In the genomic region with DNA sequence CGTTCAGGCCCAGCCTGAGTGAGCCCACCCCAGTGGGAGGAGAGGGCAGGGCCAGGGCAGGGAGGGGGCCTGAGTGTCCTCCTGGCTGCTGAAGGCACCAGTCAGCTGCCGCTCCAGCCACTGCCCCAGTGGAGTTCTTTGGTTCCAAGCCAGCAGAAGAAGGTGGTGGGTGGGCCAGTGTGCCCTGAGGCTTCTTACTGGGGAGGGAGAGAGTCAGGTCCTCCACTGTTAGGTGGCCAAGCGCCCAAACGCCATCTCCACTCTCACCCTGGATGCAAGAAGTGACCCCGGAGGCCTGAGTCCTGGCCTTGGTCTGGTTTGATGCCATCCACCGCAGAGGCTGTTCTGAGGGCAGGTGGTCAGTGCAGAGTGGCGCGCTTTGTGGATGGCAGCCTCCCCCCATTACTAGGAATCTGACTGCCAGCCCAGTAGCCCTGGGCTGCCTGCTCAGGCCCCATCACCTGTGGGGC, we compare ENCODE assay signal across 1 cellular context.
TF ChIP-seq lines count a peak whose summit lies in the region.

No MANE protein-coding gene starts in this region.

TF ChIP-seq in HepG2, 621 proteins besides CTCF, POLR2A, EP300 and RAD21 (continued from another document and continues in another):
- TF ChIP-seq CHCHD3 (CRISPR knock-in tag; IDR thresholded peaks at IDR 0.05) = no peak
- no peak for TF ChIP-seq ZBTB7B (CRISPR knock-in tag; IDR thresholded peaks at IDR 0.05)
- TF ChIP-seq NKX3-1 (CRISPR knock-in tag; IDR thresholded peaks at IDR 0.05) = no peak
- TF ChIP-seq ZNF737 (CRISPR knock-in tag; IDR thresholded peaks at IDR 0.05; ENCODE audit: borderline replicate concordance) = no peak
- TF ChIP-seq, protein P1, sequence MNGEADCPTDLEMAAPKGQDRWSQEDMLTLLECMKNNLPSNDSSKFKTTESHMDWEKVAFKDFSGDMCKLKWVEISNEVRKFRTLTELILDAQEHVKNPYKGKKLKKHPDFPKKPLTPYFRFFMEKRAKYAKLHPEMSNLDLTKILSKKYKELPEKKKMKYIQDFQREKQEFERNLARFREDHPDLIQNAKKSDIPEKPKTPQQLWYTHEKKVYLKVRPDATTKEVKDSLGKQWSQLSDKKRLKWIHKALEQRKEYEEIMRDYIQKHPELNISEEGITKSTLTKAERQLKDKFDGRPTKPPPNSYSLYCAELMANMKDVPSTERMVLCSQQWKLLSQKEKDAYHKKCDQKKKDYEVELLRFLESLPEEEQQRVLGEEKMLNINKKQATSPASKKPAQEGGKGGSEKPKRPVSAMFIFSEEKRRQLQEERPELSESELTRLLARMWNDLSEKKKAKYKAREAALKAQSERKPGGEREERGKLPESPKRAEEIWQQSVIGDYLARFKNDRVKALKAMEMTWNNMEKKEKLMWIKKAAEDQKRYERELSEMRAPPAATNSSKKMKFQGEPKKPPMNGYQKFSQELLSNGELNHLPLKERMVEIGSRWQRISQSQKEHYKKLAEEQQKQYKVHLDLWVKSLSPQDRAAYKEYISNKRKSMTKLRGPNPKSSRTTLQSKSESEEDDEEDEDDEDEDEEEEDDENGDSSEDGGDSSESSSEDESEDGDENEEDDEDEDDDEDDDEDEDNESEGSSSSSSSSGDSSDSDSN (CRISPR knock-in tag; IDR thresholded peaks at IDR 0.05) = no peak; the same call in 1 of the 2 replicates
- no peak for TF ChIP-seq THAP11 (CRISPR knock-in tag; IDR thresholded peaks at IDR 0.05)
- TF ChIP-seq, protein P2, sequence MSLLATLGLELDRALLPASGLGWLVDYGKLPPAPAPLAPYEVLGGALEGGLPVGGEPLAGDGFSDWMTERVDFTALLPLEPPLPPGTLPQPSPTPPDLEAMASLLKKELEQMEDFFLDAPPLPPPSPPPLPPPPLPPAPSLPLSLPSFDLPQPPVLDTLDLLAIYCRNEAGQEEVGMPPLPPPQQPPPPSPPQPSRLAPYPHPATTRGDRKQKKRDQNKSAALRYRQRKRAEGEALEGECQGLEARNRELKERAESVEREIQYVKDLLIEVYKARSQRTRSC (CRISPR knock-in tag; IDR thresholded peaks at IDR 0.05; ENCODE audit: low read depth) = no peak
- TF ChIP-seq, protein P3, sequence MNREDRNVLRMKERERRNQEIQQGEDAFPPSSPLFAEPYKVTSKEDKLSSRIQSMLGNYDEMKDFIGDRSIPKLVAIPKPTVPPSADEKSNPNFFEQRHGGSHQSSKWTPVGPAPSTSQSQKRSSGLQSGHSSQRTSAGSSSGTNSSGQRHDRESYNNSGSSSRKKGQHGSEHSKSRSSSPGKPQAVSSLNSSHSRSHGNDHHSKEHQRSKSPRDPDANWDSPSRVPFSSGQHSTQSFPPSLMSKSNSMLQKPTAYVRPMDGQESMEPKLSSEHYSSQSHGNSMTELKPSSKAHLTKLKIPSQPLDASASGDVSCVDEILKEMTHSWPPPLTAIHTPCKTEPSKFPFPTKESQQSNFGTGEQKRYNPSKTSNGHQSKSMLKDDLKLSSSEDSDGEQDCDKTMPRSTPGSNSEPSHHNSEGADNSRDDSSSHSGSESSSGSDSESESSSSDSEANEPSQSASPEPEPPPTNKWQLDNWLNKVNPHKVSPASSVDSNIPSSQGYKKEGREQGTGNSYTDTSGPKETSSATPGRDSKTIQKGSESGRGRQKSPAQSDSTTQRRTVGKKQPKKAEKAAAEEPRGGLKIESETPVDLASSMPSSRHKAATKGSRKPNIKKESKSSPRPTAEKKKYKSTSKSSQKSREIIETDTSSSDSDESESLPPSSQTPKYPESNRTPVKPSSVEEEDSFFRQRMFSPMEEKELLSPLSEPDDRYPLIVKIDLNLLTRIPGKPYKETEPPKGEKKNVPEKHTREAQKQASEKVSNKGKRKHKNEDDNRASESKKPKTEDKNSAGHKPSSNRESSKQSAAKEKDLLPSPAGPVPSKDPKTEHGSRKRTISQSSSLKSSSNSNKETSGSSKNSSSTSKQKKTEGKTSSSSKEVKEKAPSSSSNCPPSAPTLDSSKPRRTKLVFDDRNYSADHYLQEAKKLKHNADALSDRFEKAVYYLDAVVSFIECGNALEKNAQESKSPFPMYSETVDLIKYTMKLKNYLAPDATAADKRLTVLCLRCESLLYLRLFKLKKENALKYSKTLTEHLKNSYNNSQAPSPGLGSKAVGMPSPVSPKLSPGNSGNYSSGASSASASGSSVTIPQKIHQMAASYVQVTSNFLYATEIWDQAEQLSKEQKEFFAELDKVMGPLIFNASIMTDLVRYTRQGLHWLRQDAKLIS (CRISPR knock-in tag; IDR thresholded peaks at IDR 0.05) = no peak
- TF ChIP-seq, protein P4, sequence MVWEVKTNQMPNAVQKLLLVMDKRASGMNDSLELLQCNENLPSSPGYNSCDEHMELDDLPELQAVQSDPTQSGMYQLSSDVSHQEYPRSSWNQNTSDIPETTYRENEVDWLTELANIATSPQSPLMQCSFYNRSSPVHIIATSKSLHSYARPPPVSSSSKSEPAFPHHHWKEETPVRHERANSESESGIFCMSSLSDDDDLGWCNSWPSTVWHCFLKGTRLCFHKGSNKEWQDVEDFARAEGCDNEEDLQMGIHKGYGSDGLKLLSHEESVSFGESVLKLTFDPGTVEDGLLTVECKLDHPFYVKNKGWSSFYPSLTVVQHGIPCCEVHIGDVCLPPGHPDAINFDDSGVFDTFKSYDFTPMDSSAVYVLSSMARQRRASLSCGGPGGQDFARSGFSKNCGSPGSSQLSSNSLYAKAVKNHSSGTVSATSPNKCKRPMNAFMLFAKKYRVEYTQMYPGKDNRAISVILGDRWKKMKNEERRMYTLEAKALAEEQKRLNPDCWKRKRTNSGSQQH (CRISPR knock-in tag; IDR thresholded peaks at IDR 0.05; ENCODE audit: low read depth) = no peak
- TF ChIP-seq, protein P5, sequence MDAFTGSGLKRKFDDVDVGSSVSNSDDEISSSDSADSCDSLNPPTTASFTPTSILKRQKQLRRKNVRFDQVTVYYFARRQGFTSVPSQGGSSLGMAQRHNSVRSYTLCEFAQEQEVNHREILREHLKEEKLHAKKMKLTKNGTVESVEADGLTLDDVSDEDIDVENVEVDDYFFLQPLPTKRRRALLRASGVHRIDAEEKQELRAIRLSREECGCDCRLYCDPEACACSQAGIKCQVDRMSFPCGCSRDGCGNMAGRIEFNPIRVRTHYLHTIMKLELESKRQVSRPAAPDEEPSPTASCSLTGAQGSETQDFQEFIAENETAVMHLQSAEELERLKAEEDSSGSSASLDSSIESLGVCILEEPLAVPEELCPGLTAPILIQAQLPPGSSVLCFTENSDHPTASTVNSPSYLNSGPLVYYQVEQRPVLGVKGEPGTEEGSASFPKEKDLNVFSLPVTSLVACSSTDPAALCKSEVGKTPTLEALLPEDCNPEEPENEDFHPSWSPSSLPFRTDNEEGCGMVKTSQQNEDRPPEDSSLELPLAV (CRISPR knock-in tag; conservative IDR thresholded peaks at IDR 0.05; ENCODE audit: low read depth) = no peak
- TF ChIP-seq ATAD3A (CRISPR knock-in tag; IDR thresholded peaks at IDR 0.05) = no peak
- no peak for TF ChIP-seq ZNF775 (CRISPR knock-in tag; IDR thresholded peaks at IDR 0.05; ENCODE audit: borderline replicate concordance)
- TF ChIP-seq SAP130 (CRISPR knock-in tag; IDR thresholded peaks at IDR 0.05; ENCODE audit: low read depth) = 0 out of 2 replicates have a peak, but pooled peaks have one; percentile 2
- no peak for TF ChIP-seq SOX5 (CRISPR knock-in tag; IDR thresholded peaks at IDR 0.05; ENCODE audit: borderline replicate concordance)
- no peak for TF ChIP-seq TSC22D2 (CRISPR knock-in tag; IDR thresholded peaks at IDR 0.05; ENCODE audit: borderline replicate concordance)
- TF ChIP-seq, protein P6, sequence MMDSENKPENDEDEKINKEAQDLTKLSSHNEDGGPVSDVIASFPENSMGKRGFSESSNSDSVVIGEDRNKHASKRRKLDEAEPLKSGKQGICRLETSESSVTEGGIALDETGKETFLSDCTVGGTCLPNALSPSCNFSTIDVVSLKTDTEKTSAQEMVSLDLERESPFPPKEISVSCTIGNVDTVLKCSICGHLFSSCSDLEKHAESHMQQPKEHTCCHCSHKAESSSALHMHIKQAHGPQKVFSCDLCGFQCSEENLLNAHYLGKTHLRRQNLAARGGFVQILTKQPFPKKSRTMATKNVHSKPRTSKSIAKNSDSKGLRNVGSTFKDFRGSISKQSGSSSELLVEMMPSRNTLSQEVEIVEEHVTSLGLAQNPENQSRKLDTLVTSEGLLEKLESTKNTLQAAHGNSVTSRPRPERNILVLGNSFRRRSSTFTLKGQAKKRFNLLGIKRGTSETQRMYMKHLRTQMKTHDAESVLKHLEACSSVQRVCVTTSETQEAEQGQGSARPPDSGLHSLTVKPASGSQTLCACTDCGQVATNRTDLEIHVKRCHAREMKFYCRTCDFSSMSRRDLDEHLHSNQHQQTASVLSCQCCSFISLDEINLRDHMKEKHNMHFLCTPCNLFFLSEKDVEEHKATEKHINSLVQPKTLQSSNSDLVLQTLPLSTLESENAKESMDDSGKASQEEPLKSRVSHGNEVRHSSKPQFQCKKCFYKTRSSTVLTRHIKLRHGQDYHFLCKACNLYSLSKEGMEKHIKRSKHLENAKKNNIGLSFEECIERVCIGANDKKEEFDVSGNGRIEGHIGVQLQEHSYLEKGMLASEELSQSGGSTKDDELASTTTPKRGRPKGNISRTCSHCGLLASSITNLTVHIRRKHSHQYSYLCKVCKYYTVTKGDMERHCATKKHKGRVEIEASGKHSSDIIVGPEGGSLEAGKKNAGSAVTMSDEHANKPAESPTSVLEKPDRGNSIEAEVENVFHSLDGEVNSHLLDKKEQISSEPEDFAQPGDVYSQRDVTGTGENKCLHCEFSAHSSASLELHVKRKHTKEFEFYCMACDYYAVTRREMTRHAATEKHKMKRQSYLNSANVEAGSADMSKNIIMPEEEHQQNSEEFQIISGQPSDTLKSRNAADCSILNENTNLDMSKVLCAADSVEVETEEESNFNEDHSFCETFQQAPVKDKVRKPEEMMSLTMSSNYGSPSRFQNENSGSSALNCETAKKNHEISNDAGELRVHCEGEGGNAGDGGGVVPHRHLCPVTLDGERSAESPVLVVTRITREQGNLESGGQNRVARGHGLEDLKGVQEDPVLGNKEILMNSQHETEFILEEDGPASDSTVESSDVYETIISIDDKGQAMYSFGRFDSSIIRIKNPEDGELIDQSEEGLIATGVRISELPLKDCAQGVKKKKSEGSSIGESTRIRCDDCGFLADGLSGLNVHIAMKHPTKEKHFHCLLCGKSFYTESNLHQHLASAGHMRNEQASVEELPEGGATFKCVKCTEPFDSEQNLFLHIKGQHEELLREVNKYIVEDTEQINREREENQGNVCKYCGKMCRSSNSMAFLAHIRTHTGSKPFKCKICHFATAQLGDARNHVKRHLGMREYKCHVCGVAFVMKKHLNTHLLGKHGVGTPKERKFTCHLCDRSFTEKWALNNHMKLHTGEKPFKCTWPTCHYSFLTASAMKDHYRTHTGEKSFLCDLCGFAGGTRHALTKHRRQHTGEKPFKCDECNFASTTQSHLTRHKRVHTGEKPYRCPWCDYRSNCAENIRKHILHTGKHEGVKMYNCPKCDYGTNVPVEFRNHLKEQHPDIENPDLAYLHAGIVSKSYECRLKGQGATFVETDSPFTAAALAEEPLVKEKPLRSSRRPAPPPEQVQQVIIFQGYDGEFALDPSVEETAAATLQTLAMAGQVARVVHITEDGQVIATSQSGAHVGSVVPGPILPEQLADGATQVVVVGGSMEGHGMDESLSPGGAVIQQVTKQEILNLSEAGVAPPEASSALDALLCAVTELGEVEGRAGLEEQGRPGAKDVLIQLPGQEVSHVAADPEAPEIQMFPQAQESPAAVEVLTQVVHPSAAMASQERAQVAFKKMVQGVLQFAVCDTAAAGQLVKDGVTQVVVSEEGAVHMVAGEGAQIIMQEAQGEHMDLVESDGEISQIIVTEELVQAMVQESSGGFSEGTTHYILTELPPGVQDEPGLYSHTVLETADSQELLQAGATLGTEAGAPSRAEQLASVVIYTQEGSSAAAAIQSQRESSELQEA (CRISPR knock-in tag; IDR thresholded peaks at IDR 0.05; ENCODE audit: not compliant biosample characterization) = no peak
- TF ChIP-seq ZFP82 (CRISPR knock-in tag; IDR thresholded peaks at IDR 0.05; ENCODE audit: borderline replicate concordance) = no peak
- no peak for TF ChIP-seq ZNF883 (CRISPR knock-in tag; IDR thresholded peaks at IDR 0.05; ENCODE audit: not compliant biosample characterization)
- TF ChIP-seq HDAC1 (CRISPR knock-in tag; IDR thresholded peaks at IDR 0.05) = 0 out of 2 replicates have a peak, but pooled peaks have one; percentile 11
- TF ChIP-seq, protein P7, sequence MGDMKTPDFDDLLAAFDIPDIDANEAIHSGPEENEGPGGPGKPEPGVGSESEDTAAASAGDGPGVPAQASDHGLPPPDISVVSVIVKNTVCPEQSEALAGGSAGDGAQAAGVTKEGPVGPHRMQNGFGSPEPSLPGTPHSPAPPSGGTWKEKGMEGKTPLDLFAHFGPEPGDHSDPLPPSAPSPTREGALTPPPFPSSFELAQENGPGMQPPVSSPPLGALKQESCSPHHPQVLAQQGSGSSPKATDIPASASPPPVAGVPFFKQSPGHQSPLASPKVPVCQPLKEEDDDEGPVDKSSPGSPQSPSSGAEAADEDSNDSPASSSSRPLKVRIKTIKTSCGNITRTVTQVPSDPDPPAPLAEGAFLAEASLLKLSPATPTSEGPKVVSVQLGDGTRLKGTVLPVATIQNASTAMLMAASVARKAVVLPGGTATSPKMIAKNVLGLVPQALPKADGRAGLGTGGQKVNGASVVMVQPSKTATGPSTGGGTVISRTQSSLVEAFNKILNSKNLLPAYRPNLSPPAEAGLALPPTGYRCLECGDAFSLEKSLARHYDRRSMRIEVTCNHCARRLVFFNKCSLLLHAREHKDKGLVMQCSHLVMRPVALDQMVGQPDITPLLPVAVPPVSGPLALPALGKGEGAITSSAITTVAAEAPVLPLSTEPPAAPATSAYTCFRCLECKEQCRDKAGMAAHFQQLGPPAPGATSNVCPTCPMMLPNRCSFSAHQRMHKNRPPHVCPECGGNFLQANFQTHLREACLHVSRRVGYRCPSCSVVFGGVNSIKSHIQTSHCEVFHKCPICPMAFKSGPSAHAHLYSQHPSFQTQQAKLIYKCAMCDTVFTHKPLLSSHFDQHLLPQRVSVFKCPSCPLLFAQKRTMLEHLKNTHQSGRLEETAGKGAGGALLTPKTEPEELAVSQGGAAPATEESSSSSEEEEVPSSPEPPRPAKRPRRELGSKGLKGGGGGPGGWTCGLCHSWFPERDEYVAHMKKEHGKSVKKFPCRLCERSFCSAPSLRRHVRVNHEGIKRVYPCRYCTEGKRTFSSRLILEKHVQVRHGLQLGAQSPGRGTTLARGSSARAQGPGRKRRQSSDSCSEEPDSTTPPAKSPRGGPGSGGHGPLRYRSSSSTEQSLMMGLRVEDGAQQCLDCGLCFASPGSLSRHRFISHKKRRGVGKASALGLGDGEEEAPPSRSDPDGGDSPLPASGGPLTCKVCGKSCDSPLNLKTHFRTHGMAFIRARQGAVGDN (CRISPR knock-in tag; IDR thresholded peaks at IDR 0.05) = no peak
- TF ChIP-seq, protein P8, sequence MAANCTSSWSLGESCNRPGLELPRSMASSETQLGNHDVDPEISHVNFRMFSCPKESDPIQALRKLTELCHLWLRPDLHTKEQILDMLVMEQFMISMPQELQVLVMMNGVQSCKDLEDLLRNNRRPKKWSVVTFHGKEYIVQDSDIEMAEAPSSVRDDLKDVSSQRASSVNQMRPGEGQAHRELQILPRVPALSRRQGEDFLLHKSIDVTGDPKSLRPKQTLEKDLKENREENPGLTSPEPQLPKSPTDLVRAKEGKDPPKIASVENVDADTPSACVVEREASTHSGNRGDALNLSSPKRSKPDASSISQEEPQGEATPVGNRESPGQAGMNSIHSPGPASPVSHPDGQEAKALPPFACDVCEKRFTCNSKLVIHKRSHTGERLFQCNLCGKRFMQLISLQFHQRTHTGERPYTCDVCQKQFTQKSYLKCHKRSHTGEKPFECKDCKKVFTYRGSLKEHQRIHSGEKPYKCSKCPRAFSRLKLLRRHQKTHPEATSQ (CRISPR knock-in tag; IDR thresholded peaks at IDR 0.05; ENCODE audit: borderline replicate concordance) = no peak
- TF ChIP-seq GLI4 (CRISPR knock-in tag; IDR thresholded peaks at IDR 0.05; ENCODE audit: borderline replicate concordance) = no peak
- TF ChIP-seq NR2F6 (IDR thresholded peaks at IDR 0.05) = no peak
- no peak for TF ChIP-seq NR2F6 (CRISPR knock-in tag; IDR thresholded peaks at IDR 0.05)
